In the genomic region with DNA sequence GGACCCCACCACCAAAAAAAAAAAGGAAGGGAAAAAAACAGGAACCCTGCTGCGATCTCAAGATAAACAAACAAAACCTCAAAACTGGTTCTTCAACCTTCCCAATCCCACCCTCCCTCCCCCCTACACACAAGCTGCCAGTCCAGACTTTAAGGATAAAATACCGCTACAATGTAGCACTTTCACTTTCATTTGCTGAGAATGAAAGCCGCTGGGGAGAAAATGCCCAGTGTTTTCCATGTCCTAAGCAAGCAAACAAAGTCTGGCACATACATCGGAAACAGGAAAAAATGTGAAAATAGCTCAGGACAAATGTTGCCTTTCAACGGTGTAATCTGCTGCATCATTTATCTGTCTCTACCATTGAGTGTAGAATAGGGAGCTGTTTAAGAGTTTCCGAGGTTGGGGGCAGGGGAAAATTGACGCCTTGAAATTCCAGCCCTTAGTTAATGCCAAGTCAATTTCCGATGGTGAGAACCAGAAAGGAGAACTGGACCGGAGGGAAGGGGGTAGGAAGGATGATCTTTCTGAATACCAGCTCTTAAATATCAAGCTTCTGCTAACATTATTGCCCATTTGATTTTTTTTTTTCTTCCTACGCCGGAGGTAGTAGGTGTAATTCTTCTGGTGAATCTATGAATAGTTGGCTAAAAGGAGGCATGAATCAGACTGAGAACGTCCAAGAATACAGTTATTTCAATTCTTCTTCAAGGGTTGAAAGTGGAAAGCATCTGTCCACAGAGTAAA, we compare ENCODE assay signal across 8 cellular contexts. TPM values are rescaled to one million over a fixed set of nuclear protein-coding genes. Genes with fewer than 3 reads are reported as not detected.
DNase-seq lines count a peak whose midpoint lies in the region; ATAC-seq and TF ChIP-seq lines count a peak whose summit lies in the region.

No MANE protein-coding gene starts in this region.

- H2AFZ ChIP-seq in GM23248: peak overlapping the region; percentile 77

- H3K27me3 ChIP-seq in BLaER1: no peaks in the 10 kb centered on the region
- H3K27me3 ChIP-seq in GM23248 (replicated peaks; ENCODE audit: insufficient read depth): no peaks in the 10 kb centered on the region
- no peaks in the 10 kb centered on the region for H3K27me3 ChIP-seq in Peyer's patch

- H3K79me2 ChIP-seq in GM23248 (ENCODE audit: insufficient read depth): peaks cover 36% of the 10 kb centered on the region

- no peak for TF ChIP-seq CTCF in Peyer's patch (IDR thresholded peaks at IDR 0.05)

- H3K9me3 ChIP-seq in BLaER1: peaks cover 3% of the 10 kb centered on the region; the same call in 1 of the 2 replicates
- H3K9me3 ChIP-seq in GM23248 (ENCODE audit: low read depth): no peaks in the 10 kb centered on the region
- no peaks in the 10 kb centered on the region for H3K9me3 ChIP-seq in Peyer's patch

- in situ Hi-C loops in GM23248 (cut with MboI): loop anchor here (5.0 to 25.0 kb wide), 4 partner anchors 388 to 846 kb away; no protein-coding TSS in a partner anchor

- H4K20me1 ChIP-seq in BLaER1 (no peaks in the 10 kb centered on the region), GM23248 (ENCODE audit: insufficient read depth) (no peaks in the 10 kb centered on the region)

- H3K9ac ChIP-seq in BLaER1: peak overlapping the region; percentile 74
- H3K9ac ChIP-seq in GM23248: peak overlapping the region; percentile 92

- no peak for ATAC-seq in GM21390 (IDR thresholded peaks at IDR 0.05; ENCODE audit: unreplicated experiment)
- no peak for ATAC-seq in HG02981 (IDR thresholded peaks at IDR 0.05; ENCODE audit: unreplicated experiment)

- TF ChIP-seq POLR2A in Peyer's patch (IDR thresholded peaks at IDR 0.05): no peak

- peak; percentile 73 for DNase-seq in GM23248
- DNase-seq in Peyer's patch: no peak
- DNase-seq in left kidney (ENCODE audit: low read depth, low spot score): peak; percentile 72
- DNase-seq in stromal cell of bone marrow (ENCODE audit: low read depth): peak; percentile 42

- H3K4me1 ChIP-seq in BLaER1: peaks cover 9% of the 10 kb centered on the region
- H3K4me1 ChIP-seq in GM23248 (ENCODE audit: insufficient read depth): peaks cover 20% of the 10 kb centered on the region
- peaks cover 0 to 26% (median 3%) of the 10 kb centered on the region in 4 donors for H3K4me1 ChIP-seq in Peyer's patch

- peak overlapping the region; percentile 56; the same call in 1 of the 2 replicates for H3K27ac ChIP-seq in BLaER1
- peak overlapping the region; percentile 96 for H3K27ac ChIP-seq in GM23248
- peak overlapping the region; percentile 12 to 84 (median 70) for H3K27ac ChIP-seq in Peyer's patch
- peak overlapping the region; percentile 69 for H3K27ac ChIP-seq in cingulate gyrus (ENCODE audit: low read depth, low read length)

- H3K4me3 ChIP-seq in BLaER1: peak overlapping the region; percentile 70
- peak overlapping the region; percentile 99 for H3K4me3 ChIP-seq in GM23248
- peak overlapping the region; percentile 38 to 59 (median 48) for H3K4me3 ChIP-seq in Peyer's patch

- H3K36me3 ChIP-seq in BLaER1 (0 out of 2 replicates have a peak, but pooled peaks cover 3% of the 10 kb centered on the region), GM23248 (ENCODE audit: low read depth) (no peaks in the 10 kb centered on the region), Peyer's patch (no peaks in the 10 kb centered on the region)

- 1% methylated on average over 11 to 12 of the region's 12 CpGs for WGBS in GM23248 (ENCODE audit: low coverage in 1 of 2, low lambda C conversion rate in 2 of 2, missing lambda C conversion rate in 2 of 2), 2 experiments

- H3K4me2 ChIP-seq in BLaER1 (peak overlapping the region; percentile 79), GM23248 (ENCODE audit: unreplicated experiment) (peak overlapping the region; percentile 100)

- H3K9me2 ChIP-seq in GM23248 (ENCODE audit: insufficient read depth): no peaks in the 10 kb centered on the region

- peaks cover 44% of the 10 kb centered on the region for H3F3A ChIP-seq in GM23248 (ENCODE audit: insufficient read depth)

RNA-seq across cellular contexts. Expression of a gene that starts 1.2 kb away (rescaled TPM):
- 62.5 and 76.0 TPM in 2 replicates for total RNA-seq in GM23248 (2014; rRNA removed; shearing (Covaris generic))
- polyA plus RNA-seq in GM23248 (2016; fragmentation: Nextera tagmentation; extraction: Ambion mirVana): 7.9 and 10.1 TPM in 2 replicates
- total RNA-seq in Peyer's patch: 10 to 100 TPM in 1 of 4 donors, 1 to 10 TPM in 2, under 1 TPM in 1; 0.80 to 13.2 (median 2.2) TPM

Comparison
In these comparisons a context has a peak if more than half of its experiments do, and no peak if none do; other contexts are left out.
1. H3K4me3 ChIP-seq: peak in every context shown above with its lines; median percentile 99 in GM23248; 70 in BLaER1; 48 in Peyer's patch.
2. DNase-seq: peak in GM23248 (single experiment), left kidney (single experiment) and stromal cell of bone marrow (single experiment); none in Peyer's patch (0 of 3).
3. Peak in every context shown above with its lines, with median percentiles within 50 percentile points of each other: H3K27ac ChIP-seq.